In the genomic region with DNA sequence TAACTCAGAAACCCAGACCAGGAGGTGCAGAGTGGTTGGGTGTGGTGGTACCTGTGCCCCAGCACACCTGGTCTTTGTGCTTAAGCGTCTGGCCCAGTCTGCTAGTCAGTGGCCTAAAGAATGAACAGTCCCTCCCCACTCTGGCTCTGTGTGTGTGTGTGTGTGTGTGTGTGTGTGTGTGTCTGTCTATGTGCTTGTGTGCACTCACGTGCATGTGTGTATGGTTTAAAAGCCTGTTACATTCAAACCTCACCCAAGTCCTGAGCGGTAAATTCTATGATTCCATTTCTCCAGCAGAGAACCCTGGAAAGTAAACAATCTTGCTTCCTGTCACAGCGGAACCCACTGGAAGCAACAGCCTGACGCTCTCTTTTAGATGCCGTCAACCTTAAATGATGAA, we compare ENCODE assay signal across 1 cellular context.
TF ChIP-seq lines count a peak whose summit lies in the region.

No MANE protein-coding gene starts in this region.

TF ChIP-seq in HepG2, 621 proteins besides CTCF, POLR2A, EP300 and RAD21 (continued from another document):
- TF ChIP-seq, protein P1, sequence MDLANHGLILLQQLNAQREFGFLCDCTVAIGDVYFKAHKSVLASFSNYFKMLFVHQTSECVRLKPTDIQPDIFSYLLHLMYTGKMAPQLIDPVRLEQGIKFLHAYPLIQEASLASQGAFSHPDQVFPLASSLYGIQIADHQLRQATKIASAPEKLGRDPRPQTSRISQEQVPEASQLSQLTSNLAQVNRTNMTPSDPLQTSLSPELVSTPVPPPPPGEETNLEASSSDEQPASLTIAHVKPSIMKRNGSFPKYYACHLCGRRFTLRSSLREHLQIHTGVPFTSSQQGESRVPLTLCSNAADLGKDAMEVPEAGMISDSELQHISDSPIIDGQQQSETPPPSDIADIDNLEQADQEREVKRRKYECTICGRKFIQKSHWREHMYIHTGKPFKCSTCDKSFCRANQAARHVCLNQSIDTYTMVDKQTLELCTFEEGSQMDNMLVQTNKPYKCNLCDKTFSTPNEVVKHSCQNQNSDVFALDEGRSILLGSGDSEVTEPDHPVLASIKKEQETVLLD (CRISPR knock-in tag; IDR thresholded peaks at IDR 0.05; ENCODE audit: low read depth), result no peak
- TF ChIP-seq ZNF549 (CRISPR knock-in tag; IDR thresholded peaks at IDR 0.05), result no peak
- no peak for TF ChIP-seq ZFP37 (CRISPR knock-in tag; IDR thresholded peaks at IDR 0.05; ENCODE audit: borderline replicate concordance)
- TF ChIP-seq, protein P2, sequence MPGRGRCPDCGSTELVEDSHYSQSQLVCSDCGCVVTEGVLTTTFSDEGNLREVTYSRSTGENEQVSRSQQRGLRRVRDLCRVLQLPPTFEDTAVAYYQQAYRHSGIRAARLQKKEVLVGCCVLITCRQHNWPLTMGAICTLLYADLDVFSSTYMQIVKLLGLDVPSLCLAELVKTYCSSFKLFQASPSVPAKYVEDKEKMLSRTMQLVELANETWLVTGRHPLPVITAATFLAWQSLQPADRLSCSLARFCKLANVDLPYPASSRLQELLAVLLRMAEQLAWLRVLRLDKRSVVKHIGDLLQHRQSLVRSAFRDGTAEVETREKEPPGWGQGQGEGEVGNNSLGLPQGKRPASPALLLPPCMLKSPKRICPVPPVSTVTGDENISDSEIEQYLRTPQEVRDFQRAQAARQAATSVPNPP (CRISPR knock-in tag; IDR thresholded peaks at IDR 0.05), result no peak
- no peak for TF ChIP-seq ONECUT2 (CRISPR knock-in tag; IDR thresholded peaks at IDR 0.05)
- TF ChIP-seq ZKSCAN5 (CRISPR knock-in tag; IDR thresholded peaks at IDR 0.05), result no peak
- no peak for TF ChIP-seq ZNF775 (CRISPR knock-in tag; IDR thresholded peaks at IDR 0.05; ENCODE audit: borderline replicate concordance)
- TF ChIP-seq, protein P3, sequence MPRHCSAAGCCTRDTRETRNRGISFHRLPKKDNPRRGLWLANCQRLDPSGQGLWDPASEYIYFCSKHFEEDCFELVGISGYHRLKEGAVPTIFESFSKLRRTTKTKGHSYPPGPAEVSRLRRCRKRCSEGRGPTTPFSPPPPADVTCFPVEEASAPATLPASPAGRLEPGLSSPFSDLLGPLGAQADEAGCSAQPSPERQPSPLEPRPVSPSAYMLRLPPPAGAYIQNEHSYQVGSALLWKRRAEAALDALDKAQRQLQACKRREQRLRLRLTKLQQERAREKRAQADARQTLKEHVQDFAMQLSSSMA (CRISPR knock-in tag; IDR thresholded peaks at IDR 0.05), result no peak
- TF ChIP-seq HDAC1 (CRISPR knock-in tag; IDR thresholded peaks at IDR 0.05), result no peak
- no peak for TF ChIP-seq JDP2 (CRISPR knock-in tag; IDR thresholded peaks at IDR 0.05; ENCODE audit: borderline replicate concordance)
- no peak for TF ChIP-seq ZNF543 (CRISPR knock-in tag; IDR thresholded peaks at IDR 0.05)
- TF ChIP-seq ETV6 (CRISPR knock-in tag; conservative IDR thresholded peaks at IDR 0.05), result no peak
- TF ChIP-seq NR1H2 (CRISPR knock-in tag; IDR thresholded peaks at IDR 0.05; ENCODE audit: borderline replicate concordance, low read depth), result no peak
- TF ChIP-seq, protein P4, sequence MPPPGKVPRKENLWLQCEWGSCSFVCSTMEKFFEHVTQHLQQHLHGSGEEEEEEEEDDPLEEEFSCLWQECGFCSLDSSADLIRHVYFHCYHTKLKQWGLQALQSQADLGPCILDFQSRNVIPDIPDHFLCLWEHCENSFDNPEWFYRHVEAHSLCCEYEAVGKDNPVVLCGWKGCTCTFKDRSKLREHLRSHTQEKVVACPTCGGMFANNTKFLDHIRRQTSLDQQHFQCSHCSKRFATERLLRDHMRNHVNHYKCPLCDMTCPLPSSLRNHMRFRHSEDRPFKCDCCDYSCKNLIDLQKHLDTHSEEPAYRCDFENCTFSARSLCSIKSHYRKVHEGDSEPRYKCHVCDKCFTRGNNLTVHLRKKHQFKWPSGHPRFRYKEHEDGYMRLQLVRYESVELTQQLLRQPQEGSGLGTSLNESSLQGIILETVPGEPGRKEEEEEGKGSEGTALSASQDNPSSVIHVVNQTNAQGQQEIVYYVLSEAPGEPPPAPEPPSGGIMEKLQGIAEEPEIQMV (CRISPR knock-in tag; IDR thresholded peaks at IDR 0.05; ENCODE audit: low read depth), result no peak
- TF ChIP-seq, protein P5, sequence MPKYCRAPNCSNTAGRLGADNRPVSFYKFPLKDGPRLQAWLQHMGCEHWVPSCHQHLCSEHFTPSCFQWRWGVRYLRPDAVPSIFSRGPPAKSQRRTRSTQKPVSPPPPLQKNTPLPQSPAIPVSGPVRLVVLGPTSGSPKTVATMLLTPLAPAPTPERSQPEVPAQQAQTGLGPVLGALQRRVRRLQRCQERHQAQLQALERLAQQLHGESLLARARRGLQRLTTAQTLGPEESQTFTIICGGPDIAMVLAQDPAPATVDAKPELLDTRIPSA (CRISPR knock-in tag; IDR thresholded peaks at IDR 0.05; ENCODE audit: borderline replicate concordance), result no peak
